Comparison of ENCODE assay signal across 16 cellular contexts in genomic region chr2:204608261-204608660, GRCh38.
A peak's percentile ranks its signal among the peaks of the same experiment; 100 is the strongest.
DNase-seq lines count a peak whose midpoint lies in the region; ATAC-seq, FAIRE-seq and TF ChIP-seq lines count a peak whose summit lies in the region.
"Had no signal": no experiment of that assay in that cellular context is flagged by ENCODE, and none has a peak within 500 bp of the region (broad histone marks: within the 10 kb centered on the region; RNA-seq: fewer than 3 reads in every experiment).

No MANE protein-coding gene starts in this region.

- H3K4me3 ChIP-seq in right lobe of liver (no peak overlapping the region), HepG2 (replicated peaks in 1 of 3; ENCODE audit: insufficient read depth in 1 of 3, low read depth in 2 of 3, low read length in 3 of 3) (no peak overlapping the region), fibroblast of lung (replicated peaks in 1 of 4; ENCODE audit: control extremely low read depth in 1 of 4, insufficient read depth in 1 of 4, low read depth in 3 of 4, low read length in 4 of 4) (no peak overlapping the region), aorta (ENCODE audit: low read length in 2 of 2) (no peak overlapping the region)
- H3K4me3 ChIP-seq: A549, colonic mucosa had no signal

- H3K36me3 ChIP-seq in right lobe of liver: no peaks in the 10 kb centered on the region
- H3K36me3 ChIP-seq in HepG2 (replicated peaks in 1 of 2; ENCODE audit: control insufficient read depth in 1 of 2, insufficient read depth in 2 of 2, low read length in 2 of 2): no peaks in the 10 kb centered on the region
- no peaks in the 10 kb centered on the region for H3K36me3 ChIP-seq in fibroblast of lung (ENCODE audit: control insufficient read depth, insufficient read depth, low read length)
- H3K36me3 ChIP-seq in aorta (ENCODE audit: control insufficient read depth in 1 of 2, insufficient read depth in 2 of 2, low read length in 1 of 2): no peaks in the 10 kb centered on the region
- H3K36me3 ChIP-seq: colonic mucosa had no signal

- no peak for DNase-seq in right lobe of liver
- no peak for DNase-seq in HepG2 (ENCODE audit: low spot score)
- peak; percentile 61 to 68 for DNase-seq in fibroblast of lung (ENCODE audit: low read depth in 2 of 2)
- peak; percentile 41 for DNase-seq in myocyte (ENCODE audit: low read depth)
- DNase-seq in aorta: peak in 1 of 2 donors; percentile 44
- DNase-seq in foreskin keratinocyte: no peak
- no peak for DNase-seq in SW480 (ENCODE audit: low spot score)
- DNase-seq in DMS153 treated with DMSO at 0.1 percent for 48 hours (lab: John Stamatoyannopoulos, UW; ENCODE audit: unreplicated experiment): no peak
- DNase-seq: activated CD8-positive, alpha-beta T cell treated with anti-CD3 and anti-CD28 coated beads, Interleukin-2, amount 10 ng/mL, durations not matched to agents 7 days and 5 days; activated gamma-delta T cell treated with Interleukin-2 at 50 U/mL for 16 hours; colonic mucosa; Kasumi-1; NCI-H2029 had no signal

- no peak for TF ChIP-seq CTCF in right lobe of liver (IDR thresholded peaks at IDR 0.05)
- TF ChIP-seq CTCF in HepG2 (CRISPR knock-in tag; IDR thresholded peaks at IDR 0.05): no peak
- no peak for TF ChIP-seq CTCF in fibroblast of lung (conservative IDR thresholded peaks at IDR 0.05 in 1 of 2, IDR thresholded peaks at IDR 0.05 in 1 of 2; ENCODE audit: low read depth in 1 of 2, low read length in 2 of 2)
- TF ChIP-seq CTCF in foreskin keratinocyte (conservative IDR thresholded peaks at IDR 0.05): no peak

- CTCF ChIA-PET in HepG2 (lab: Yijun Ruan, JAX; ENCODE audit: low intra/inter-chr PET ratio, low total read pairs): no interaction called here

- FAIRE-seq in HepG2 (lab: Jason Lieb, UNC): no peak
- FAIRE-seq: A549, islet of Langerhans had no signal

- TF ChIP-seq POLR2A in right lobe of liver (IDR thresholded peaks at IDR 0.05) (no peak), HepG2 (IDR thresholded peaks at IDR 0.05; ENCODE audit: insufficient read depth in 1 of 2, low read depth in 2 of 2, low read length in 2 of 2) (no peak)

- intact Hi-C loops in right lobe of liver (cut with DNase I) (no loop called here), HepG2 (cut with micrococcal nuclease; ENCODE audit: unreplicated experiment) (no loop called here), aorta (cut with DNase I) (no loop called here)

- ATAC-seq in right lobe of liver (peak in 3 of 4 donors; percentile 3 to 46 (median 19)), HepG2 (no peak), aorta (ENCODE audit: low FRiP score) (peak; percentile 77), foreskin keratinocyte (no peak)
- ATAC-seq: A549; activated CD8-positive, alpha-beta T cell treated with anti-CD3 and anti-CD28 coated beads, Interleukin-2, amount 10 ng/mL, durations not matched to agents 7 days and 5 days; natural killer cell treated with Interleukin-12 subunit alpha and Interleukin-12 subunit beta and Interleukin-15 and Interleukin-18, amount 100 ng/mL, for 72 hours had no signal

- H3K9ac ChIP-seq in HepG2 (ENCODE audit: insufficient read depth, low read depth, low read length): no peak overlapping the region
- no peak overlapping the region for H3K9ac ChIP-seq in fibroblast of lung (ENCODE audit: insufficient read depth, low read length)

- no peak overlapping the region for H3K27ac ChIP-seq in right lobe of liver
- no peak overlapping the region for H3K27ac ChIP-seq in HepG2 (ENCODE audit: extremely low read length, insufficient read depth, low read length)
- no peak overlapping the region for H3K27ac ChIP-seq in fibroblast of lung (ENCODE audit: insufficient read depth, low read length)
- H3K27ac ChIP-seq in aorta (ENCODE audit: low read depth in 1 of 2, low read length in 2 of 2): no peak overlapping the region
- H3K27ac ChIP-seq in foreskin keratinocyte: no peak overlapping the region
- H3K27ac ChIP-seq: A549, colonic mucosa had no signal

- no TSS peak for BruUV-seq in HepG2 (replicated peaks; lab: Mats Ljungman, UMichigan)

- H3K27me3 ChIP-seq in right lobe of liver (no peaks in the 10 kb centered on the region), HepG2 (ENCODE audit: control insufficient read depth in 1 of 2, insufficient read depth in 2 of 2, low read length in 2 of 2) (no peaks in the 10 kb centered on the region), fibroblast of lung (ENCODE audit: control insufficient read depth, insufficient read depth, low read length) (no peaks in the 10 kb centered on the region), aorta (ENCODE audit: control insufficient read depth in 1 of 2, insufficient read depth in 2 of 2, low read length in 1 of 2) (no peaks in the 10 kb centered on the region), foreskin keratinocyte (no peaks in the 10 kb centered on the region)
- H3K27me3 ChIP-seq: colonic mucosa had no signal

- H3K4me1 ChIP-seq in right lobe of liver: peaks cover 0 to 23% (median 10%) of the 10 kb centered on the region in 4 donors
- peaks cover 17% of the 10 kb centered on the region for H3K4me1 ChIP-seq in HepG2 (ENCODE audit: insufficient read depth, low read length)
- H3K4me1 ChIP-seq in fibroblast of lung (ENCODE audit: control insufficient read depth, extremely low read depth, insufficient read depth, low read length): peaks cover 3% of the 10 kb centered on the region
- H3K4me1 ChIP-seq in aorta (ENCODE audit: control insufficient read depth in 1 of 2, insufficient read depth in 2 of 2, low read length in 2 of 2): peaks cover 0 to 11% of the 10 kb centered on the region in 2 donors
- H3K4me1 ChIP-seq in foreskin keratinocyte: no peaks in the 10 kb centered on the region
- H3K4me1 ChIP-seq: colonic mucosa had no signal

- H4K20me1 ChIP-seq in HepG2 (ENCODE audit: insufficient read depth, low read length) (no peaks in the 10 kb centered on the region), fibroblast of lung (ENCODE audit: control insufficient read depth, extremely low read depth, insufficient read depth, low read length) (no peaks in the 10 kb centered on the region)

- H2AFZ ChIP-seq in HepG2 (ENCODE audit: low read length) (no peak overlapping the region), fibroblast of lung (ENCODE audit: low read length) (no peak overlapping the region)

- H3K79me2 ChIP-seq in HepG2 (ENCODE audit: insufficient read depth, low read length) (no peaks in the 10 kb centered on the region), fibroblast of lung (ENCODE audit: control insufficient read depth, insufficient read depth, low read length) (no peaks in the 10 kb centered on the region)

- POLR2A ChIA-PET in HepG2 (lab: Yijun Ruan, JAX): no interaction called here

- in situ Hi-C loops in HepG2 (cut with HindIII; ENCODE audit: extremely low pct_ligation_motif_present, low pct_unique_long_range_greater_than_20kb): no loop called here

- H3K4me2 ChIP-seq in HepG2 (ENCODE audit: low read depth, low read length) (no peak overlapping the region), fibroblast of lung (ENCODE audit: extremely low read depth, insufficient read depth, low read length) (no peak overlapping the region)
- H3K4me2 ChIP-seq: A549 had no signal

- H3K9me3 ChIP-seq in right lobe of liver (no peaks in the 10 kb centered on the region), HepG2 (ENCODE audit: low read length) (peaks cover 12% of the 10 kb centered on the region; the same call in 1 of the 2 replicates), fibroblast of lung (ENCODE audit: control insufficient read depth, insufficient read depth, low read depth, low read length) (no peaks in the 10 kb centered on the region), aorta (ENCODE audit: control insufficient read depth, low read length) (no peaks in the 10 kb centered on the region)
- H3K9me3 ChIP-seq: A549, colonic mucosa had no signal

- TF ChIP-seq EP300 in HepG2 (IDR thresholded peaks at IDR 0.05; ENCODE audit: low read depth in 2 of 2, low read length in 2 of 2): no peak
- no peak for TF ChIP-seq EP300 in HepG2 (CRISPR knock-in tag; IDR thresholded peaks at IDR 0.05; ENCODE audit: borderline replicate concordance)

- whole genome bisulfite sequencing in right lobe of liver (ENCODE audit: insufficient coverage, low coverage, low lambda C conversion rate, missing lambda C conversion rate): 31% methylated on average over 2 of the region's 2 CpGs
- 32% methylated on average over 2 of the region's 2 CpGs for WGBS in HepG2 (ENCODE audit: low lambda C conversion rate)
- WGBS in aorta, 2 donors: 0 to 4% methylated on average over 2 of the region's 2 CpGs

- no peak for TF ChIP-seq RAD21 in HepG2 (CRISPR knock-in tag; IDR thresholded peaks at IDR 0.05)

TF ChIP-seq in HepG2, 621 proteins besides CTCF, POLR2A, EP300 and RAD21 (continues in another document):
- TF ChIP-seq ATF6 (CRISPR knock-in tag; conservative IDR thresholded peaks at IDR 0.05) (no peak), HOMEZ (CRISPR knock-in tag; IDR thresholded peaks at IDR 0.05; ENCODE audit: low read depth) (no peak), SYNCRIP (IDR thresholded peaks at IDR 0.05; ENCODE audit: insufficient read depth, low read depth, low read length) (no peak), HNRNPK (IDR thresholded peaks at IDR 0.05; ENCODE audit: low read depth, low read length, poor library complexity, severe bottlenecking) (no peak), ZNF121 (CRISPR knock-in tag; IDR thresholded peaks at IDR 0.05) (no peak)

Comparison
In these comparisons a context has a peak if more than half of its experiments do, and no peak if none do; other contexts are left out.
1. ATAC-seq: peak in right lobe of liver (3 of 4) and aorta (single experiment); none in HepG2 (single experiment) and foreskin keratinocyte (single experiment).
2. DNase-seq: peak in fibroblast of lung (2 of 2) and myocyte (single experiment); none in right lobe of liver (0 of 3), HepG2 (single experiment), foreskin keratinocyte (0 of 2), SW480 (single experiment) and DMS153 treated with DMSO at 0.1 percent for 48 hours (single experiment).